Comparison of ENCODE assay signal across 15 cellular contexts in genomic region chr6:37104935-37105781, GRCh38.
DNase-seq lines count a peak whose midpoint lies in the region; ATAC-seq and TF ChIP-seq lines count a peak whose summit lies in the region.
"Had no signal": no experiment of that assay in that cellular context is flagged by ENCODE, and none has a peak within 500 bp of the region (broad histone marks: within the 10 kb centered on the region; RNA-seq: fewer than 3 reads in every experiment).

No MANE protein-coding gene starts in this region.

- TF ChIP-seq POLR2A in heart left ventricle (IDR thresholded peaks at IDR 0.05): no peak

- no peak overlapping the region for H3K14ac ChIP-seq in mesenchymal stem cell (ENCODE audit: low read length in 2 of 2)

- H3K27me3 ChIP-seq in cardiac muscle cell: no peaks in the 10 kb centered on the region
- H3K27me3 ChIP-seq in heart left ventricle: no peaks in the 10 kb centered on the region
- H3K27me3 ChIP-seq in mesenchymal stem cell (ENCODE audit: control insufficient read depth in 1 of 2, insufficient read depth in 1 of 2, low read length in 2 of 2): no peaks in the 10 kb centered on the region

- H3K79me1 ChIP-seq in mesenchymal stem cell (replicated peaks; ENCODE audit: low read length, poor library complexity, severe bottlenecking): no peaks in the 10 kb centered on the region

- peaks cover 37% of the 10 kb centered on the region for H3K4me1 ChIP-seq in cardiac muscle cell (ENCODE audit: low read depth)
- peaks cover 8 to 43% (median 19%) of the 10 kb centered on the region in 12 donors for H3K4me1 ChIP-seq in heart left ventricle
- H3K4me1 ChIP-seq in mesenchymal stem cell (ENCODE audit: control insufficient read depth, insufficient read depth, low read depth, low read length): peaks cover 24% of the 10 kb centered on the region

- no peak overlapping the region for H2BK5ac ChIP-seq in mesenchymal stem cell (ENCODE audit: low read depth, low read length, poor library complexity, severe bottlenecking)

- H3K27ac ChIP-seq in cardiac muscle cell (peak overlapping the region; percentile 79), heart left ventricle (peak overlapping the region in 1 of 12 donors; percentile 32), mesenchymal stem cell (ENCODE audit: low read length, poor library complexity, severe bottlenecking) (no peak overlapping the region), caudate nucleus (ENCODE audit: low read depth, low read length) (no peak overlapping the region)
- H3K27ac ChIP-seq: GM23248, SK-N-MC had no signal

- H3K18ac ChIP-seq in mesenchymal stem cell (ENCODE audit: low read depth in 1 of 2, low read length in 2 of 2): no peak overlapping the region

- no peaks in the 10 kb centered on the region for H3K36me3 Mint-ChIP-seq in T-helper 2 cell treated with Interferon-gamma antibody and Interleukin-4, amounts not matched to agents 5 μg/mL and 100 μg/mL, for 36 hours (ENCODE audit: low read depth)
- no peaks in the 10 kb centered on the region for H3K36me3 Mint-ChIP-seq in type B pancreatic cell
- H3K36me3 Mint-ChIP-seq in CD14-positive monocyte: peaks cover 0 to 3% of the 10 kb centered on the region in 2 donors

- DNase-seq in cardiac muscle cell (ENCODE audit: low read depth in 1 of 2, low spot score in 1 of 2) (no peak), heart left ventricle (no peak), mesenchymal stem cell (no peak), type B pancreatic cell (ENCODE audit: extremely low spot score, unreplicated experiment) (no peak), CD14-positive monocyte (ENCODE audit: low spot score) (no peak), caudate nucleus (lab: John Stamatoyannopoulos, UW) (no peak)
- DNase-seq in T-helper 2 cell treated with Interferon-gamma antibody and Interleukin-4, amounts not matched to agents 5 μg/mL and 100 μg/mL, for 36 hours (ENCODE audit: low spot score): no peak
- DNase-seq: activated naive CD4-positive, alpha-beta T cell; C1 segment of cervical spinal cord; cortex of kidney; GM23248 had no signal

- no peaks in the 10 kb centered on the region for H3K27me3 Mint-ChIP-seq in T-helper 2 cell treated with Interferon-gamma antibody and Interleukin-4, amounts not matched to agents 5 μg/mL and 100 μg/mL, for 36 hours (ENCODE audit: low read depth)
- H3K27me3 Mint-ChIP-seq in type B pancreatic cell (no peaks in the 10 kb centered on the region), CD14-positive monocyte (ENCODE audit: low read depth in 3 of 3) (peaks cover 0 to 2% (median 1%) of the 10 kb centered on the region in 3 donors)
- H3K27me3 Mint-ChIP-seq: IgD-negative memory B cell had no signal

- no peak overlapping the region for H4K8ac ChIP-seq in mesenchymal stem cell (ENCODE audit: low read length)

- H3K4ac ChIP-seq in mesenchymal stem cell (ENCODE audit: low read depth in 1 of 2, low read length in 2 of 2): peak overlapping the region in 1 of 2 experiments; percentile 4

- no peak overlapping the region for H2BK120ac ChIP-seq in mesenchymal stem cell (ENCODE audit: low read depth, low read length)

- H3K23ac ChIP-seq in mesenchymal stem cell (ENCODE audit: low read length in 2 of 2): no peak overlapping the region

- H2AFZ ChIP-seq in mesenchymal stem cell (ENCODE audit: low read depth, low read length): no peak overlapping the region

- H3K4me3 ChIP-seq in cardiac muscle cell: no peak overlapping the region
- no peak overlapping the region for H3K4me3 ChIP-seq in heart left ventricle
- H3K4me3 ChIP-seq in mesenchymal stem cell (ENCODE audit: insufficient read depth in 1 of 2, low read depth in 1 of 2, low read length in 2 of 2): no peak overlapping the region
- H3K4me3 ChIP-seq: GM23248, prostate gland, SK-N-MC had no signal

- H3K36me3 ChIP-seq in cardiac muscle cell: no peaks in the 10 kb centered on the region
- no peaks in the 10 kb centered on the region for H3K36me3 ChIP-seq in heart left ventricle
- no peaks in the 10 kb centered on the region for H3K36me3 ChIP-seq in mesenchymal stem cell (ENCODE audit: control insufficient read depth in 1 of 2, insufficient read depth in 2 of 2, low read depth in 1 of 2, low read length in 2 of 2)
- H3K36me3 ChIP-seq: prostate gland had no signal

- H4K91ac ChIP-seq in mesenchymal stem cell (ENCODE audit: low read length): no peak overlapping the region

- H2BK15ac ChIP-seq in mesenchymal stem cell (ENCODE audit: low read depth, poor library complexity, severe bottlenecking): peak overlapping the region; percentile 84

- peak overlapping the region; percentile 35 for H2AK5ac ChIP-seq in mesenchymal stem cell (ENCODE audit: low read length, severe bottlenecking)

- TF ChIP-seq CTCF in cardiac muscle cell (IDR thresholded peaks at IDR 0.05; ENCODE audit: low read depth, low read length) (no peak), heart left ventricle (IDR thresholded peaks at IDR 0.05) (no peak), type B pancreatic cell (conservative IDR thresholded peaks at IDR 0.05) (no peak), CD14-positive monocyte (IDR thresholded peaks at IDR 0.05) (no peak)

- H3K9me3 ChIP-seq in cardiac muscle cell (ENCODE audit: low read depth) (no peaks in the 10 kb centered on the region), heart left ventricle (no peaks in the 10 kb centered on the region), mesenchymal stem cell (ENCODE audit: control insufficient read depth, low read length) (no peaks in the 10 kb centered on the region)
- H3K9me3 ChIP-seq: prostate gland had no signal

- no peak overlapping the region for H3K4me3 Mint-ChIP-seq in T-helper 2 cell treated with Interferon-gamma antibody and Interleukin-4, amounts not matched to agents 5 μg/mL and 100 μg/mL, for 36 hours
- H3K4me3 Mint-ChIP-seq in type B pancreatic cell: peak overlapping the region; percentile 83
- H3K4me3 Mint-ChIP-seq in CD14-positive monocyte: no peak overlapping the region

- intact Hi-C loops in heart left ventricle (cut with DNase I): loop anchor here in 4 of 10 donors (5.0 to 10.0 kb wide), 4 partner anchors 50 to 67 kb away; partner anchors contain the start of gene PIM1 (in 1 of the 4)
- intact Hi-C loops in CD14-positive monocyte (cut with micrococcal nuclease): loop anchor here in 1 of 2 donors (10.0 kb wide), 1 partner anchor 60 kb away; no protein-coding TSS in a partner anchor

- ATAC-seq in heart left ventricle (no peak), GM21526 (IDR thresholded peaks at IDR 0.05; ENCODE audit: low FRiP score, unreplicated experiment) (no peak)

- peak overlapping the region; percentile 44 for H3K9ac ChIP-seq in mesenchymal stem cell (ENCODE audit: low read length)
- H3K9ac ChIP-seq: GM23248 had no signal

- WGBS in heart left ventricle, 4 donors: 70 to 76% (median 74%) methylated on average over 6 of the region's 6 CpGs
- 73% methylated on average over 6 of the region's 6 CpGs for WGBS in mesenchymal stem cell

- H2BK12ac ChIP-seq in mesenchymal stem cell (ENCODE audit: low read length in 2 of 2): no peak overlapping the region

- H3K27ac Mint-ChIP-seq in T-helper 2 cell treated with Interferon-gamma antibody and Interleukin-4, amounts not matched to agents 5 μg/mL and 100 μg/mL, for 36 hours: peak overlapping the region; percentile 8
- H3K27ac Mint-ChIP-seq in type B pancreatic cell (peak overlapping the region; percentile 98), CD14-positive monocyte (peak overlapping the region in 2 of 7 donors; percentile 4 to 95)

- H3K4me1 Mint-ChIP-seq in T-helper 2 cell treated with Interferon-gamma antibody and Interleukin-4, amounts not matched to agents 5 μg/mL and 100 μg/mL, for 36 hours (ENCODE audit: low read depth): peaks cover 40% of the 10 kb centered on the region
- H3K4me1 Mint-ChIP-seq in type B pancreatic cell (ENCODE audit: unreplicated experiment): peaks cover 50% of the 10 kb centered on the region
- peaks cover 40% of the 10 kb centered on the region for H3K4me1 Mint-ChIP-seq in CD14-positive monocyte

- H3K4me2 ChIP-seq in mesenchymal stem cell (ENCODE audit: low read length, poor library complexity, severe bottlenecking): no peak overlapping the region

- no peaks in the 10 kb centered on the region for H3K9me3 Mint-ChIP-seq in T-helper 2 cell treated with Interferon-gamma antibody and Interleukin-4, amounts not matched to agents 5 μg/mL and 100 μg/mL, for 36 hours
- H3K9me3 Mint-ChIP-seq in type B pancreatic cell (no peaks in the 10 kb centered on the region), CD14-positive monocyte (peaks cover 0 to 5% (median 0%) of the 10 kb centered on the region in 7 donors)
- H3K9me3 Mint-ChIP-seq: IgD-negative memory B cell had no signal
